ENCODE assay signal across 8 cellular contexts in genomic region chr19:8641908-8642547, GRCh38. TPM values are rescaled to one million over a fixed set of nuclear protein-coding genes. Genes with fewer than 3 reads are reported as not detected.
DNase-seq lines count a peak whose midpoint lies in the region; ATAC-seq, FAIRE-seq and TF ChIP-seq lines count a peak whose summit lies in the region.

No MANE protein-coding gene starts in this region.

- no peaks in the 10 kb centered on the region for H3K9me1 ChIP-seq in keratinocyte (ENCODE audit: control insufficient read depth, extremely low read depth, insufficient read depth, low read length)

- H3K36me3 Mint-ChIP-seq in activated T-helper 17 cell treated with anti-CD3 and anti-CD28 coated beads, Interleukin-2, amount 50 U/mL, for 72 hours (ENCODE audit: low read depth): no peaks in the 10 kb centered on the region

- peak; percentile 57 for ATAC-seq in activated T-helper 17 cell treated with anti-CD3 and anti-CD28 coated beads, Interleukin-2, amount 50 U/mL, for 72 hours (replicated peaks)

- dilution Hi-C loops in keratinocyte (cut with MboI; ENCODE audit: extremely low pct_ligation_motif_present, low sequenced_read_pairs): no loop called here

- H3K4me1 Mint-ChIP-seq in activated T-helper 17 cell treated with anti-CD3 and anti-CD28 coated beads, Interleukin-2, amount 50 U/mL, for 72 hours: no peaks in the 10 kb centered on the region

- H3K4me3 ChIP-seq in KMS-11 (IDR thresholded peaks at IDR 0.05; ENCODE audit: insufficient read depth, low read depth, low read length) (no peak overlapping the region), keratinocyte (ENCODE audit: control insufficient read depth in 2 of 3, extremely low read depth in 1 of 3, insufficient read depth in 2 of 3, low read depth in 1 of 3, low read length in 3 of 3) (no peak overlapping the region)

- no peak overlapping the region for H3K27ac Mint-ChIP-seq in activated T-helper 17 cell treated with anti-CD3 and anti-CD28 coated beads, Interleukin-2, amount 50 U/mL, for 72 hours

- H3K27me3 Mint-ChIP-seq in activated T-helper 17 cell treated with anti-CD3 and anti-CD28 coated beads, Interleukin-2, amount 50 U/mL, for 72 hours: peaks cover 7% of the 10 kb centered on the region

- H3K9ac ChIP-seq in KMS-11 (no peak overlapping the region), keratinocyte (ENCODE audit: control insufficient read depth, extremely low read depth, insufficient read depth, low read length) (no peak overlapping the region)

- H2AFZ ChIP-seq in KMS-11 (ENCODE audit: low read depth): no peak overlapping the region
- H2AFZ ChIP-seq in keratinocyte (ENCODE audit: control insufficient read depth, low read length): no peak overlapping the region

- H3K9me3 ChIP-seq in keratinocyte (ENCODE audit: control insufficient read depth, low read depth, low read length): peaks cover 6% of the 10 kb centered on the region

- no peaks in the 10 kb centered on the region for H3K79me2 ChIP-seq in KMS-11 (ENCODE audit: insufficient read depth, low read depth)
- H3K79me2 ChIP-seq in keratinocyte (ENCODE audit: control insufficient read depth, insufficient read depth, low read length): no peaks in the 10 kb centered on the region

- no peaks in the 10 kb centered on the region for H3K36me3 ChIP-seq in KMS-11 (ENCODE audit: insufficient read depth)
- no peaks in the 10 kb centered on the region for H3K36me3 ChIP-seq in keratinocyte (ENCODE audit: control insufficient read depth in 2 of 2, extremely low read depth in 1 of 2, insufficient read depth in 2 of 2, low read length in 2 of 2)

- peak; percentile 58 for DNase-seq in EH (ENCODE audit: low read depth)
- DNase-seq in keratinocyte (ENCODE audit: low read depth, low spot score): no peak
- no peak for DNase-seq in midbrain (lab: John Stamatoyannopoulos, UW)
- no peak for DNase-seq in COLO668 (lab: John Stamatoyannopoulos, UW; ENCODE audit: unreplicated experiment)
- no peak for DNase-seq in NK-92 treated with Interleukin-12 subunit alpha and Interleukin-12 subunit beta, amount 100 ng/mL, for 24 hours (lab: John Stamatoyannopoulos, UW)
- no peak for DNase-seq in stimulated activated CD8-positive, alpha-beta memory T cell treated with anti-CD3 and anti-CD28 coated beads, Interleukin-4, amount 100 ng/mL, for 48 hours

- H3K27me3 ChIP-seq in KMS-11 (ENCODE audit: insufficient read depth, low read depth) (no peaks in the 10 kb centered on the region; the same call in 1 of the 2 replicates), keratinocyte (ENCODE audit: control insufficient read depth, extremely low read depth, insufficient read depth, low read length) (no peaks in the 10 kb centered on the region)

- H4K20me1 ChIP-seq in KMS-11 (ENCODE audit: insufficient read depth) (no peaks in the 10 kb centered on the region), keratinocyte (ENCODE audit: control insufficient read depth, extremely low read depth, insufficient read depth, low read length) (no peaks in the 10 kb centered on the region)

- H3K4me2 ChIP-seq in KMS-11: no peak overlapping the region
- H3K4me2 ChIP-seq in keratinocyte (ENCODE audit: control insufficient read depth, extremely low read depth, insufficient read depth, low read depth, low read length): no peak overlapping the region

- H3K4me1 ChIP-seq in KMS-11 (ENCODE audit: low read depth, poor library complexity, severe bottlenecking): no peaks in the 10 kb centered on the region
- H3K4me1 ChIP-seq in keratinocyte (ENCODE audit: control insufficient read depth, extremely low read depth, insufficient read depth, low read length): no peaks in the 10 kb centered on the region

- H3K9me3 Mint-ChIP-seq in activated T-helper 17 cell treated with anti-CD3 and anti-CD28 coated beads, Interleukin-2, amount 50 U/mL, for 72 hours: no peaks in the 10 kb centered on the region

- no peak for FAIRE-seq in keratinocyte (lab: Jason Lieb, UNC)

- no peak overlapping the region for H3K4me3 Mint-ChIP-seq in activated T-helper 17 cell treated with anti-CD3 and anti-CD28 coated beads, Interleukin-2, amount 50 U/mL, for 72 hours

- peak; percentile 62 for TF ChIP-seq CTCF in KMS-11 (conservative IDR thresholded peaks at IDR 0.05; ENCODE audit: low read depth, low read length)
- peak; percentile 14 to 32 (median 22) for TF ChIP-seq CTCF in keratinocyte (optimal IDR thresholded peaks at IDR 0.05 in 1 of 3, IDR thresholded peaks at IDR 0.05 in 1 of 3, conservative IDR thresholded peaks at IDR 0.05 in 1 of 3; ENCODE audit: extremely low read depth in 1 of 3, insufficient read depth in 2 of 3, low read length in 3 of 3)

- H3K27ac ChIP-seq in KMS-11 (no peak overlapping the region), keratinocyte (ENCODE audit: control insufficient read depth, insufficient read depth, low read length) (no peak overlapping the region)

RNA-seq across cellular contexts. Expression of gene NFILZ, which starts 11.6 kb away (rescaled TPM):
- not detected for total RNA-seq in activated T-helper 17 cell treated with anti-CD3 and anti-CD28 coated beads, Interleukin-2, amount 50 U/mL, for 72 hours
- polyA plus RNA-seq in keratinocyte: not detected in 3 replicates
- polyA plus RNA-seq in keratinocyte (2011; ENCODE audit: low read depth): not detected
- not detected in 2 replicates for polyA plus RNA-seq in keratinocyte (2011; cell fraction: cytosol; rRNA removed)
- not detected in 2 replicates for polyA plus RNA-seq in keratinocyte (2011; cell fraction: nucleus; rRNA removed)
- not detected in 2 replicates for polyA plus RNA-seq in keratinocyte (2012; ENCODE audit: low replicate concordance)
- not detected in 3 replicates for polyA minus RNA-seq in keratinocyte
- not detected for polyA minus RNA-seq in keratinocyte (2011; cell fraction: cytosol; rRNA and poly(A)+ RNA removed)
- polyA minus RNA-seq in keratinocyte (2011; cell fraction: nucleus; rRNA and poly(A)+ RNA removed): not detected in 2 replicates

RNA-seq across cellular contexts. Expression of gene ADAMTS10, which starts 31.5 kb away (rescaled TPM):
- 1 to 10 TPM; 2.5 to 7.4 TPM for total RNA-seq in activated T-helper 17 cell treated with anti-CD3 and anti-CD28 coated beads, Interleukin-2, amount 50 U/mL, for 72 hours
- not detected in 3 replicates for polyA plus RNA-seq in keratinocyte
- polyA plus RNA-seq in keratinocyte (2011; ENCODE audit: low read depth): not detected
- not detected in 2 replicates for polyA plus RNA-seq in keratinocyte (2011; cell fraction: cytosol; rRNA removed)
- polyA plus RNA-seq in keratinocyte (2011; cell fraction: nucleus; rRNA removed): not detected in 2 replicates
- not detected in 2 replicates for polyA plus RNA-seq in keratinocyte (2012; ENCODE audit: low replicate concordance)
- polyA minus RNA-seq in keratinocyte: not detected in 3 replicates
- polyA minus RNA-seq in keratinocyte (2011; cell fraction: cytosol; rRNA and poly(A)+ RNA removed): not detected
- not detected in 2 replicates for polyA minus RNA-seq in keratinocyte (2011; cell fraction: nucleus; rRNA and poly(A)+ RNA removed)

RNA-seq across cellular contexts. Expression of gene ACTL9, which starts 56.6 kb away (rescaled TPM):
- total RNA-seq in activated T-helper 17 cell treated with anti-CD3 and anti-CD28 coated beads, Interleukin-2, amount 50 U/mL, for 72 hours: not detected
- not detected in 3 replicates for polyA plus RNA-seq in keratinocyte
- polyA plus RNA-seq in keratinocyte (2011; ENCODE audit: low read depth): not detected
- not detected in 2 replicates for polyA plus RNA-seq in keratinocyte (2011; cell fraction: cytosol; rRNA removed)
- not detected in 2 replicates for polyA plus RNA-seq in keratinocyte (2011; cell fraction: nucleus; rRNA removed)
- not detected in 2 replicates for polyA plus RNA-seq in keratinocyte (2012; ENCODE audit: low replicate concordance)
- not detected in 3 replicates for polyA minus RNA-seq in keratinocyte
- not detected for polyA minus RNA-seq in keratinocyte (2011; cell fraction: cytosol; rRNA and poly(A)+ RNA removed)
- not detected in 2 replicates for polyA minus RNA-seq in keratinocyte (2011; cell fraction: nucleus; rRNA and poly(A)+ RNA removed)
